Comparison of ENCODE assay signal across 27 cellular contexts in genomic region chr7:30046127-30046774, GRCh38.
"Had no signal": no experiment of that assay in that cellular context is flagged by ENCODE, and none has a peak within 500 bp of the region (broad histone marks: within the 10 kb centered on the region; RNA-seq: fewer than 3 reads in every experiment).

No MANE protein-coding gene starts in this region.

- H3K27ac ChIP-seq: adrenal gland, PC-9, RWPE1, SJCRH30, SK-N-MC had no signal

- H3K4me3 ChIP-seq: adrenal gland, MG63, PC-9, SJCRH30, SK-N-MC had no signal

- H3K4me1 ChIP-seq: adrenal gland, SJCRH30 had no signal

- H3K9me3 ChIP-seq: adrenal gland, MG63, SJCRH30 had no signal

- FAIRE-seq: astrocyte, RCC 7860 had no signal

- ATAC-seq: activated naive CD4-positive, alpha-beta T cell treated with anti-CD3 and anti-CD28 coated beads, Interleukin-2, amount 50 U/mL, for 72 hours; activated T-cell treated with anti-CD3 and anti-CD28 coated beads, Interleukin-2, amount 50 U/mL, for 4 hours had no signal

- H3K36me3 ChIP-seq: MG63 had no signal

- H3K27me3 ChIP-seq: adrenal gland, MG63, SJCRH30 had no signal

- DNase-seq: activated CD4-positive, alpha-beta memory T cell treated with anti-CD3 and anti-CD28 coated beads for 36 hours; activated CD4-positive, alpha-beta T cell treated with anti-CD3 and anti-CD28 coated beads, Interleukin-2, amount 50 U/mL, for 1 hour; activated CD8-positive, alpha-beta memory T cell treated with anti-CD3 and anti-CD28 coated beads, Interleukin-2, amount 50 U/mL, for 4 hours; activated gamma-delta T cell treated with Interleukin-2 at 50 U/mL for 16 hours; activated naive CD4-positive, alpha-beta T cell treated with anti-CD3 and anti-CD28 coated beads for 36 hours; activated T-cell treated with anti-CD3 and anti-CD28 coated beads for 4 hours; activated T-cell treated with anti-CD3 and anti-CD28 coated beads, Interleukin-2, amount 50 U/mL, for 4 hours; Karpas-422; KBM-7; MG63; NCI-H1048; NCI-H1436; NCI-H1694; NCI-H1930; NCI-H2081 treated with DMSO at 0.1 percent for 48 hours; NCI-H226; NCI-H524 treated with DMSO at 0.1 percent for 48 hours; PC-9; SHP77; SJCRH30; T1000 had no signal
